10 cellular contexts compared by ENCODE assay signal in the genomic region with DNA sequence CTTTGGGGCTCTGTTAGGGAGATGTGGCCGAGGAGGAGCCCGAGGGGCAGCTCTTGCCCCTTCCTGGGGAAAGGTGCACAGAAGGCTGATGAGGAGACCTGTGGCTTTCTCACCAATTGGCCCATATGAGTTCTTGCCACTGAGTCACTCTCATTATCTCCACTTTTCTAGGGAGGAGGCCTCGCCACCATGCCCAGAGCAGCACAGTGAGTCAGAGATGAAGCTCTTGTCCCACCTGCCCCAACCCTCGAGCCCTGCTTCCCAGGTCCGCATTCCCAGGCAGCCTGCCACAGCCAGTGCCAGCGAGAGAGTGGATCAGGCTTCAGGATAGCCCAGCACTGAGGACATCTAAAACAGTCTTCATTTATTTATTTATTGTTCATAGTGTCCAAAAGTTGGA. TPM values are rescaled to one million over a fixed set of nuclear protein-coding genes. Genes with fewer than 3 reads are reported as not detected.
DNase-seq lines count a peak whose midpoint lies in the region; ATAC-seq and TF ChIP-seq lines count a peak whose summit lies in the region.
"Had no signal": no experiment of that assay in that cellular context is flagged by ENCODE, and none has a peak within 500 bp of the region (broad histone marks: within the 10 kb centered on the region; RNA-seq: fewer than 3 reads in every experiment).

No MANE protein-coding gene starts in this region.

- ATAC-seq in SK-N-SH treated with all-trans-retinoic acid at 6 μM for 48 hours (peak; percentile 11; the same call in 1 of the 3 replicates), GM19467 (IDR thresholded peaks at IDR 0.05; ENCODE audit: unreplicated experiment) (no peak)

- peak overlapping the region; percentile 50 for H3K27ac ChIP-seq in suprapubic skin

- peak overlapping the region; percentile 29 for H3K27ac Mint-ChIP-seq in HFFc6
- H3K27ac Mint-ChIP-seq: activated naive CD4-positive, alpha-beta T cell treated with anti-CD3 and anti-CD28 coated beads for 36 hours; CD14-positive monocyte had no signal

- no peaks in the 10 kb centered on the region for H3K9me3 Mint-ChIP-seq in HFFc6
- H3K9me3 Mint-ChIP-seq: activated naive CD4-positive, alpha-beta T cell treated with anti-CD3 and anti-CD28 coated beads for 36 hours had no signal

- no peak overlapping the region for H3K4me3 Mint-ChIP-seq in HFFc6
- H3K4me3 Mint-ChIP-seq: activated naive CD4-positive, alpha-beta T cell treated with anti-CD3 and anti-CD28 coated beads for 36 hours; CD14-positive monocyte had no signal

- no peak overlapping the region for H3K4me3 ChIP-seq in kidney epithelial cell (ENCODE audit: low read depth, low read length)
- H3K4me3 ChIP-seq in suprapubic skin, result no peak overlapping the region
- no peak overlapping the region for H3K4me3 ChIP-seq in foreskin fibroblast (ENCODE audit: low read depth in 1 of 2, low read length in 2 of 2)

- peaks cover 5% of the 10 kb centered on the region; the same call in 1 of the 2 replicates for H3K36me3 Mint-ChIP-seq in HFFc6 (ENCODE audit: low read depth)
- H3K36me3 Mint-ChIP-seq: CD14-positive monocyte had no signal

- DNase-seq in HFFc6 (no peak), kidney epithelial cell (ENCODE audit: low read depth) (peak; percentile 74), suprapubic skin (ENCODE audit: low spot score in 2 of 2) (peak; percentile 54 to 73), foreskin fibroblast (no peak)
- DNase-seq in activated CD4-positive, alpha-beta T cell treated with anti-CD3 and anti-CD28 coated beads for 1 hour, result no peak
- DNase-seq: activated naive CD4-positive, alpha-beta T cell treated with anti-CD3 and anti-CD28 coated beads for 36 hours; NCI-H1092 treated with DMSO at 0.1 percent for 48 hours had no signal

- peaks cover 81% of the 10 kb centered on the region for H3K4me1 Mint-ChIP-seq in HFFc6 (ENCODE audit: low read depth)
- H3K4me1 Mint-ChIP-seq: CD14-positive monocyte had no signal

- no peak for TF ChIP-seq POLR2A in suprapubic skin (IDR thresholded peaks at IDR 0.05)

- no peaks in the 10 kb centered on the region for H3K9me3 ChIP-seq in suprapubic skin

- 69% methylated on average over 6 of the region's 6 CpGs for WGBS in suprapubic skin

- TF ChIP-seq CTCF in HFFc6 (IDR thresholded peaks at IDR 0.05), result no peak
- TF ChIP-seq CTCF in kidney epithelial cell (IDR thresholded peaks at IDR 0.05; ENCODE audit: insufficient read depth, low read length, poor library complexity, severe bottlenecking), result no peak
- TF ChIP-seq CTCF in suprapubic skin (IDR thresholded peaks at IDR 0.05), result no peak
- no peak for TF ChIP-seq CTCF in foreskin fibroblast (IDR thresholded peaks at IDR 0.05; ENCODE audit: low read depth, low read length)

- H3K36me3 ChIP-seq in kidney epithelial cell (ENCODE audit: control insufficient read depth, insufficient read depth, low read length), result no peaks in the 10 kb centered on the region
- H3K36me3 ChIP-seq in suprapubic skin, result no peaks in the 10 kb centered on the region

- peaks cover 18% of the 10 kb centered on the region for H3K4me1 ChIP-seq in suprapubic skin

- no peaks in the 10 kb centered on the region; the same call in 1 of the 2 replicates for H3K27me3 Mint-ChIP-seq in HFFc6 (ENCODE audit: insufficient read depth)

- H3K27me3 ChIP-seq in kidney epithelial cell (ENCODE audit: control insufficient read depth, insufficient read depth, low read length) (no peaks in the 10 kb centered on the region), suprapubic skin (no peaks in the 10 kb centered on the region)

- TF ChIP-seq EP300 in suprapubic skin (IDR thresholded peaks at IDR 0.05), result no peak

TF ChIP-seq in SK-N-SH treated with all-trans-retinoic acid at 6 μM for 48 hours, 23 proteins besides CTCF, POLR2A, EP300 and RAD21:
- TF ChIP-seq ZNF565 (CRISPR knock-in tag; conservative IDR thresholded peaks at IDR 0.05; ENCODE audit: low read depth), result no peak
- no peak for TF ChIP-seq SNAI2 (CRISPR knock-in tag; IDR thresholded peaks at IDR 0.05)
- TF ChIP-seq RARB (CRISPR knock-in tag; IDR thresholded peaks at IDR 0.05), result no peak

RNA-seq across cellular contexts. Expression of gene AMOTL2, which starts 53.5 kb away (rescaled TPM):
- total RNA-seq in HFFc6 (2021; fragmentation: NEBNext Ultra II Directional; extraction: Animal tissue kit (Norgen Biotek cat#: 25700)), result 100 to 1,000 TPM; 244 to 311 (median 274) TPM
- 191 and 200 TPM in 2 replicates for total RNA-seq in kidney epithelial cell
- total RNA-seq in suprapubic skin, result 100 to 1,000 TPM in 2 of 4 donors, 10 to 100 TPM in 2; 80.4 to 118 (median 95.8) TPM

Comparison
In these comparisons a context has a peak if more than half of its experiments do, and no peak if none do; other contexts are left out.
1. DNase-seq: peak in kidney epithelial cell (single experiment) and suprapubic skin (2 of 2); none in HFFc6 (single experiment), activated CD4-positive, alpha-beta T cell treated with anti-CD3 and anti-CD28 coated beads for 1 hour (single experiment) and foreskin fibroblast (0 of 2).